In the genomic region with DNA sequence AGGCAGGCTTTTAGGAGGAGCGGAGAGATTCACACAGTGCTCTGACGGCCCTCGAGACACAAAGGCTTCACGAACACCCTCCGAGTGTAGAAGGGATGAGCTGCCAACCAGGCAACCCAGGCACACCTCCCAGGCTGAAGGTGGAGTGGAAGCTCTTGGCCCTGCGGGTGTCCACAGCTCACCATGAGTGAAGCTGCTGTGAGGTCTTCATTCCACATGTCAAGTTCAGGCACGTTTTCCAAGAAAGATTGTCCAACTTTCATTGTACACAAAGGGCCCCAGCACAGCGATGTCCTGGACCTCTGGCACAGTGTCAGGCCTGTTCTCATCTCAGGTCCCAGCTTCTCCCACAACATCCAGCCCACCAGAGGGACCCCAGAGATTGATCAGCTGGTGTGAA, we compare ENCODE assay signal across 24 cellular contexts. TPM values are rescaled to one million over a fixed set of nuclear protein-coding genes. Genes with fewer than 3 reads are reported as not detected.
"Had no signal": no experiment of that assay in that cellular context is flagged by ENCODE, and none has a peak within 500 bp of the region (broad histone marks: within the 10 kb centered on the region; RNA-seq: fewer than 3 reads in every experiment).

No MANE protein-coding gene starts in this region.

- DNase-seq: activated CD4-positive, alpha-beta T cell treated with anti-CD3 and anti-CD28 coated beads for 36 hours; activated CD4-positive, CD25-positive, alpha-beta regulatory T cell; activated CD8-positive, alpha-beta memory T cell treated with anti-CD3 and anti-CD28 coated beads for 24 hours; activated gamma-delta T cell; activated naive CD4-positive, alpha-beta T cell treated with anti-CD3 and anti-CD28 coated beads, Interleukin-2, amount 10 ng/mL, durations not matched to agents 7 days and 5 days; activated naive CD8-positive, alpha-beta T cell treated with anti-CD3 and anti-CD28 coated beads, Interleukin-2, amount 10 ng/mL, durations not matched to agents 7 days and 5 days; dorsolateral prefrontal cortex; effector memory CD4-positive, alpha-beta T cell; foreskin melanocyte; heart right ventricle; left ventricle myocardium inferior; mucosa of descending colon; psoas muscle; spleen; stimulated activated naive CD4-positive, alpha-beta T cell; tibial artery had no signal

- H3K36me3 ChIP-seq: ascending aorta, esophagus muscularis mucosa, heart right ventricle, left ventricle myocardium inferior, pancreas, spleen, suprapubic skin, tibial artery had no signal

- H3K36me3 Mint-ChIP-seq: activated naive CD4-positive, alpha-beta T cell treated with anti-CD3 and anti-CD28 coated beads, Interleukin-2, amount 10 ng/mL, durations not matched to agents 7 days and 5 days; activated naive CD8-positive, alpha-beta T cell treated with anti-CD3 and anti-CD28 coated beads, Interleukin-2, amount 10 ng/mL, durations not matched to agents 7 days and 5 days; natural killer cell treated with Interleukin-12 subunit alpha and Interleukin-12 subunit beta and Interleukin-15 and Interleukin-18, amount 100 ng/mL, for 72 hours had no signal

- ATAC-seq: activated CD4-positive, alpha-beta T cell treated with anti-CD3 and anti-CD28 coated beads for 36 hours; heart right ventricle; mucosa of descending colon; pancreas; psoas muscle had no signal

- H3K4me1 ChIP-seq: ascending aorta, left ventricle myocardium inferior, pancreas, psoas muscle, spleen, tibial artery had no signal

- H3K9me3 Mint-ChIP-seq: activated naive CD4-positive, alpha-beta T cell treated with anti-CD3 and anti-CD28 coated beads, Interleukin-2, amount 10 ng/mL, durations not matched to agents 7 days and 5 days; natural killer cell treated with Interleukin-12 subunit alpha and Interleukin-12 subunit beta and Interleukin-15 and Interleukin-18, amount 100 ng/mL, for 72 hours had no signal

- H3K4me1 Mint-ChIP-seq: activated CD4-positive, alpha-beta T cell treated with anti-CD3 and anti-CD28 coated beads for 36 hours; activated naive CD4-positive, alpha-beta T cell treated with anti-CD3 and anti-CD28 coated beads, Interleukin-2, amount 10 ng/mL, durations not matched to agents 7 days and 5 days; activated naive CD8-positive, alpha-beta T cell treated with anti-CD3 and anti-CD28 coated beads, Interleukin-2, amount 10 ng/mL, durations not matched to agents 7 days and 5 days had no signal

- H3K4me3 Mint-ChIP-seq: activated CD4-positive, alpha-beta T cell treated with anti-CD3 and anti-CD28 coated beads for 36 hours; activated naive CD4-positive, alpha-beta T cell treated with anti-CD3 and anti-CD28 coated beads, Interleukin-2, amount 10 ng/mL, durations not matched to agents 7 days and 5 days; activated naive CD8-positive, alpha-beta T cell treated with anti-CD3 and anti-CD28 coated beads, Interleukin-2, amount 10 ng/mL, durations not matched to agents 7 days and 5 days; brain; natural killer cell treated with Interleukin-12 subunit alpha and Interleukin-12 subunit beta and Interleukin-15 and Interleukin-18, amount 100 ng/mL, for 72 hours had no signal

- H3K4me3 ChIP-seq: ascending aorta, coronary artery, dorsolateral prefrontal cortex, esophagus muscularis mucosa, heart right ventricle, left ventricle myocardium inferior, lung, mucosa of descending colon, pancreas, psoas muscle, spleen, suprapubic skin, tibial artery had no signal

- H3K27ac Mint-ChIP-seq: activated CD4-positive, alpha-beta T cell treated with anti-CD3 and anti-CD28 coated beads for 36 hours; activated naive CD4-positive, alpha-beta T cell treated with anti-CD3 and anti-CD28 coated beads, Interleukin-2, amount 10 ng/mL, durations not matched to agents 7 days and 5 days; activated naive CD8-positive, alpha-beta T cell treated with anti-CD3 and anti-CD28 coated beads, Interleukin-2, amount 10 ng/mL, durations not matched to agents 7 days and 5 days; natural killer cell treated with Interleukin-12 subunit alpha and Interleukin-12 subunit beta and Interleukin-15 and Interleukin-18, amount 100 ng/mL, for 72 hours had no signal

- FAIRE-seq: pancreas had no signal

- H3K27me3 ChIP-seq: ascending aorta, dorsolateral prefrontal cortex, esophagus muscularis mucosa, heart right ventricle, pancreas, suprapubic skin, tibial artery had no signal

- H3K9me3 ChIP-seq: ascending aorta, esophagus muscularis mucosa, mucosa of descending colon, pancreas, psoas muscle, spleen, suprapubic skin, tibial artery had no signal

- H3K27ac ChIP-seq: ascending aorta, coronary artery, dorsolateral prefrontal cortex, esophagus muscularis mucosa, heart right ventricle, left ventricle myocardium inferior, pancreas, psoas muscle, spleen, suprapubic skin, tibial artery had no signal

RNA-seq across cellular contexts. Expression of gene PARD6G, which starts 13.4 kb away (rescaled TPM):
- total RNA-seq: activated CD4-positive, alpha-beta T cell treated with anti-CD3 and anti-CD28 coated beads for 36 hours; natural killer cell treated with Interleukin-12 subunit alpha and Interleukin-12 subunit beta and Interleukin-15 and Interleukin-18, amount 100 ng/mL, for 72 hours had no signal
